ENCODE assay signal across 8 cellular contexts in genomic region chr2:111116843-111117665, GRCh38. TPM values are rescaled to one million over a fixed set of nuclear protein-coding genes. Genes with fewer than 3 reads are reported as not detected.
DNase-seq lines count a peak whose midpoint lies in the region; ATAC-seq, FAIRE-seq and TF ChIP-seq lines count a peak whose summit lies in the region.

No MANE protein-coding gene starts in this region.

- H3K9me1 ChIP-seq in keratinocyte (ENCODE audit: control insufficient read depth, extremely low read depth, insufficient read depth, low read length): no peaks in the 10 kb centered on the region

- H3K36me3 ChIP-seq in GM23338 (ENCODE audit: insufficient read depth): no peaks in the 10 kb centered on the region
- H3K36me3 ChIP-seq in keratinocyte (ENCODE audit: control insufficient read depth in 2 of 2, extremely low read depth in 1 of 2, insufficient read depth in 2 of 2, low read length in 2 of 2): no peaks in the 10 kb centered on the region
- H3K36me3 ChIP-seq in spleen: no peaks in the 10 kb centered on the region

- peak overlapping the region; percentile 74 for H3K4me3 Mint-ChIP-seq in GM23338

- H3K27ac ChIP-seq in GM23338 (ENCODE audit: low read depth) (no peak overlapping the region), keratinocyte (ENCODE audit: control insufficient read depth, insufficient read depth, low read length) (no peak overlapping the region), spleen (no peak overlapping the region)

- dilution Hi-C loops in keratinocyte (cut with MboI; ENCODE audit: extremely low pct_ligation_motif_present, low sequenced_read_pairs): no loop called here

- H3K79me2 ChIP-seq in GM23338 (replicated peaks; ENCODE audit: insufficient read depth) (peaks cover 11% of the 10 kb centered on the region), keratinocyte (ENCODE audit: control insufficient read depth, insufficient read depth, low read length) (peaks cover 6% of the 10 kb centered on the region)

- no peaks in the 10 kb centered on the region for H3K9me2 ChIP-seq in GM23338 (ENCODE audit: insufficient read depth)

- TF ChIP-seq POLR2A in spleen (IDR thresholded peaks at IDR 0.05): no peak

- H3F3A ChIP-seq in GM23338 (replicated peaks; ENCODE audit: low read depth): peaks cover 10% of the 10 kb centered on the region; the same call in 1 of the 2 replicates

- 7 to 8% (median 8%) methylated on average over 33 of the region's 33 CpGs for WGBS in spleen, 5 donors

- H3K27me3 Mint-ChIP-seq in GM23338 (ENCODE audit: insufficient read depth, low read depth, poor library complexity): peaks cover 47% of the 10 kb centered on the region

- no peaks in the 10 kb centered on the region for H3K36me3 Mint-ChIP-seq in GM23338 (ENCODE audit: low read depth)

- H3K9ac ChIP-seq in keratinocyte (ENCODE audit: control insufficient read depth, extremely low read depth, insufficient read depth, low read length): peak overlapping the region; percentile 53

- H3K4me1 ChIP-seq in GM23338 (ENCODE audit: insufficient read depth) (no peaks in the 10 kb centered on the region; the same call in 1 of the 2 replicates), keratinocyte (ENCODE audit: control insufficient read depth, extremely low read depth, insufficient read depth, low read length) (peaks cover 20% of the 10 kb centered on the region), spleen (peaks cover 35 to 55% (median 47%) of the 10 kb centered on the region in 6 donors)

- intact Hi-C loops in spleen (cut with DNase I; ENCODE audit: low total_unique reads): loop anchor here (10.0 kb wide), 1 partner anchor 578 kb away; no protein-coding TSS in a partner anchor

- H3K4me2 ChIP-seq in GM23338 (peak overlapping the region; percentile 98), keratinocyte (ENCODE audit: control insufficient read depth, extremely low read depth, insufficient read depth, low read depth, low read length) (peak overlapping the region; percentile 81)

- H3K9me3 ChIP-seq in keratinocyte (ENCODE audit: control insufficient read depth, low read depth, low read length): no peaks in the 10 kb centered on the region
- H3K9me3 ChIP-seq in spleen: no peaks in the 10 kb centered on the region

- FAIRE-seq in keratinocyte (lab: Jason Lieb, UNC): peak; percentile 83

- no peaks in the 10 kb centered on the region for H4K20me1 ChIP-seq in GM23338 (replicated peaks; ENCODE audit: insufficient read depth)
- H4K20me1 ChIP-seq in keratinocyte (ENCODE audit: control insufficient read depth, extremely low read depth, insufficient read depth, low read length): no peaks in the 10 kb centered on the region

- DNase-seq in AG09319 (ENCODE audit: extremely low read depth, low read depth): no peak
- DNase-seq in GM23338 (ENCODE audit: low spot score): peak; percentile 95
- peak; percentile 73 for DNase-seq in NCI-H226
- peak in 3 of 4 experiments; percentile 38 to 46 (median 41) for DNase-seq in activated CD4-positive, CD25-positive, alpha-beta regulatory T cell (lab: John Stamatoyannopoulos, UW)
- DNase-seq in cerebellar cortex (ENCODE audit: low spot score): peak; percentile 72
- no peak for DNase-seq in keratinocyte (ENCODE audit: low read depth, low spot score)
- DNase-seq in spleen: peak; percentile 92

- H3K4me1 Mint-ChIP-seq in GM23338: peaks cover 20% of the 10 kb centered on the region

- H3K27ac Mint-ChIP-seq in GM23338: no peak overlapping the region

- H3K27me3 ChIP-seq in GM23338 (ENCODE audit: insufficient read depth) (peaks cover 62% of the 10 kb centered on the region), keratinocyte (ENCODE audit: control insufficient read depth, extremely low read depth, insufficient read depth, low read length) (no peaks in the 10 kb centered on the region), spleen (replicated peaks in 1 of 7) (peaks cover 7 to 81% (median 56%) of the 10 kb centered on the region in 7 donors)

- peak; percentile 64 for ATAC-seq in GM23338
- ATAC-seq in HG03442 (IDR thresholded peaks at IDR 0.05; ENCODE audit: unreplicated experiment): no peak

- H2AFZ ChIP-seq in GM23338 (0 out of 2 replicates have a peak overlapping the region, but pooled peaks have one; percentile 3), keratinocyte (ENCODE audit: control insufficient read depth, low read length) (peak overlapping the region; percentile 71)

- H3K4me3 ChIP-seq in GM23338 (peak overlapping the region; percentile 93), keratinocyte (ENCODE audit: control insufficient read depth in 2 of 3, extremely low read depth in 1 of 3, insufficient read depth in 2 of 3, low read depth in 1 of 3, low read length in 3 of 3) (peak overlapping the region; percentile 26 to 68 (median 60)), spleen (peak overlapping the region; percentile 24 to 90 (median 81))

- peak; percentile 92 for TF ChIP-seq CTCF in AG09319 (IDR thresholded peaks at IDR 0.05; ENCODE audit: low read depth, low read length)
- TF ChIP-seq CTCF in GM23338 (conservative IDR thresholded peaks at IDR 0.05; ENCODE audit: low read depth in 2 of 2): peak; percentile 80 to 95
- TF ChIP-seq CTCF in keratinocyte (optimal IDR thresholded peaks at IDR 0.05 in 1 of 3, IDR thresholded peaks at IDR 0.05 in 1 of 3, conservative IDR thresholded peaks at IDR 0.05 in 1 of 3; ENCODE audit: extremely low read depth in 1 of 3, insufficient read depth in 2 of 3, low read length in 3 of 3): peak; percentile 87 to 93 (median 93)
- peak; percentile 56 to 87 (median 77) for TF ChIP-seq CTCF in spleen (IDR thresholded peaks at IDR 0.05 in 8 of 11, conservative IDR thresholded peaks at IDR 0.05 in 3 of 11)

- H3K9me3 Mint-ChIP-seq in GM23338: no peaks in the 10 kb centered on the region

TF ChIP-seq in GM23338, 12 proteins besides CTCF, POLR2A, EP300 and RAD21:
- TF ChIP-seq POLR2AphosphoS5 (IDR thresholded peaks at IDR 0.05; ENCODE audit: low read depth) (0 out of 2 replicates have a peak, but pooled peaks have one; percentile 22), EZH2 (IDR thresholded peaks at IDR 0.05; ENCODE audit: low read depth, unreplicated experiment) (peak; percentile 65), REST (IDR thresholded peaks at IDR 0.05; ENCODE audit: unreplicated experiment) (no peak)

RNA-seq across cellular contexts. Expression of gene BCL2L11, which starts 3.7 kb away (rescaled TPM):
- total RNA-seq in GM23338 (2014; rRNA removed; shearing (Covaris generic)): 21.0 and 22.5 TPM in 2 replicates
- 10.6 and 11.0 TPM in 2 replicates for polyA plus RNA-seq in GM23338 (2016; fragmentation: Nextera tagmentation; extraction: Ambion mirVana)
- polyA plus RNA-seq in keratinocyte: 1.4 to 1.9 TPM (median 1.6 TPM) in 3 replicates
- polyA plus RNA-seq in keratinocyte (2011; ENCODE audit: low read depth): 3.5 TPM
- 0.70 and 1.5 TPM in 2 replicates for polyA plus RNA-seq in keratinocyte (2011; cell fraction: cytosol; rRNA removed)
- polyA plus RNA-seq in keratinocyte (2011; cell fraction: nucleus; rRNA removed): 2.6 and 2.7 TPM in 2 replicates
- 1.7 and 3.7 TPM in 2 replicates for polyA plus RNA-seq in keratinocyte (2012; ENCODE audit: low replicate concordance)
- 0.99 to 2.7 TPM (median 1.8 TPM) in 3 replicates for polyA minus RNA-seq in keratinocyte
- polyA minus RNA-seq in keratinocyte (2011; cell fraction: cytosol; rRNA and poly(A)+ RNA removed): 0.38 TPM
- polyA minus RNA-seq in keratinocyte (2011; cell fraction: nucleus; rRNA and poly(A)+ RNA removed): 1.9 and 2.1 TPM in 2 replicates
- 10 to 100 TPM; 28.7 to 95.2 (median 39.9) TPM for total RNA-seq in spleen
- 1 to 10 TPM; 4.6 to 8.8 (median 6.9) TPM for polyA plus RNA-seq in spleen

Comparison
In these comparisons a context has a peak if more than half of its experiments do, and no peak if none do; other contexts are left out.
1. DNase-seq: peak in GM23338 (single experiment), NCI-H226 (single experiment), activated CD4-positive, CD25-positive, alpha-beta regulatory T cell (3 of 4), cerebellar cortex (single experiment) and spleen (single experiment); none in AG09319 (single experiment) and keratinocyte (single experiment).
2. Peak in every context shown above with its lines, with median percentiles within 50 percentile points of each other: CTCF ChIP-seq and H3K4me3 ChIP-seq.